Comparison of ENCODE assay signal across 21 cellular contexts in genomic region chr22:49913446-49913845, GRCh38. TPM values are rescaled to one million over a fixed set of nuclear protein-coding genes. Genes with fewer than 3 reads are reported as not detected.
DNase-seq lines count a peak whose midpoint lies in the region; ATAC-seq, FAIRE-seq and TF ChIP-seq lines count a peak whose summit lies in the region.
"Had no signal": no experiment of that assay in that cellular context is flagged by ENCODE, and none has a peak within 500 bp of the region (broad histone marks: within the 10 kb centered on the region; RNA-seq: fewer than 3 reads in every experiment).

No MANE protein-coding gene starts in this region.

- H3K36me3 ChIP-seq in right atrium auricular region (peaks cover 22% of the 10 kb centered on the region), trophoblast cell (ENCODE audit: control insufficient read depth in 1 of 2, insufficient read depth in 2 of 2, low read length in 2 of 2) (peaks cover 25 to 35% of the 10 kb centered on the region in 2 experiments)

- DNase-seq in Right ventricle myocardium inferior (ENCODE audit: missing footprints) = peak; percentile 37
- no peak for DNase-seq in right atrium auricular region (ENCODE audit: low spot score)
- DNase-seq in mesenteric fat pad (ENCODE audit: low spot score) = peak; percentile 82
- no peak for DNase-seq in trophoblast cell
- no peak for DNase-seq in natural killer cell treated with Interleukin-12 subunit alpha and Interleukin-12 subunit beta and Interleukin-15 and Interleukin-18, amount 100 ng/mL, for 72 hours (ENCODE audit: low spot score)
- no peak for DNase-seq in GM19239 (ENCODE audit: insufficient read length, low spot score)
- DNase-seq in NCI-H82 (lab: John Stamatoyannopoulos, UW) = no peak
- DNase-seq: AML-193; Calu3; CD8-positive, alpha-beta T cell; GF-D8; GOT3; H7; HFFc6 had no signal

- WGBS in trophoblast cell (ENCODE audit: extremely low coverage, insufficient coverage, insufficient read length) = no CpG with 5 or more reads among the region's 14 CpGs

- no peak overlapping the region for H4K91ac ChIP-seq in trophoblast cell (ENCODE audit: low read depth, low read length)

- H3K27ac Mint-ChIP-seq in natural killer cell treated with Interleukin-12 subunit alpha and Interleukin-12 subunit beta and Interleukin-15 and Interleukin-18, amount 100 ng/mL, for 72 hours = no peak overlapping the region
- H3K27ac Mint-ChIP-seq: CD8-positive, alpha-beta T cell; HFFc6 had no signal

- no peak overlapping the region for H4K12ac ChIP-seq in trophoblast cell (ENCODE audit: low read depth, low read length)

- H3K4me2 ChIP-seq in trophoblast cell (ENCODE audit: low read length) = no peak overlapping the region
- H3K4me2 ChIP-seq: A549, BLaER1 had no signal

- peak overlapping the region; percentile 51 for H3K9ac ChIP-seq in trophoblast cell (ENCODE audit: low read length)
- H3K9ac ChIP-seq: BLaER1 had no signal

- TF ChIP-seq CTCF in right atrium auricular region (IDR thresholded peaks at IDR 0.05) = no peak

- H3K27ac ChIP-seq in right atrium auricular region (no peak overlapping the region), trophoblast cell (ENCODE audit: low read depth, low read length) (no peak overlapping the region)
- H3K27ac ChIP-seq: 22Rv1, A549, BLaER1 had no signal

- H3K27me3 Mint-ChIP-seq in natural killer cell treated with Interleukin-12 subunit alpha and Interleukin-12 subunit beta and Interleukin-15 and Interleukin-18, amount 100 ng/mL, for 72 hours = no peaks in the 10 kb centered on the region
- H3K27me3 Mint-ChIP-seq: IgD-negative memory B cell had no signal

- H3K14ac ChIP-seq in trophoblast cell (ENCODE audit: low read length) = no peak overlapping the region

- no peak overlapping the region for H2BK5ac ChIP-seq in trophoblast cell (ENCODE audit: low read depth, low read length, poor library complexity)

- H3K4me1 Mint-ChIP-seq in natural killer cell treated with Interleukin-12 subunit alpha and Interleukin-12 subunit beta and Interleukin-15 and Interleukin-18, amount 100 ng/mL, for 72 hours (ENCODE audit: low read depth in 2 of 2) = no peaks in the 10 kb centered on the region

- H3K18ac ChIP-seq in trophoblast cell (ENCODE audit: low read length) = no peak overlapping the region

- no peak overlapping the region for H3K23ac ChIP-seq in trophoblast cell (ENCODE audit: low read length)

- no peak overlapping the region for H2AK5ac ChIP-seq in trophoblast cell (ENCODE audit: low read length)

- no peak overlapping the region for H3K4ac ChIP-seq in trophoblast cell (ENCODE audit: low read depth, low read length)

- no peak overlapping the region for H3K4me3 Mint-ChIP-seq in natural killer cell treated with Interleukin-12 subunit alpha and Interleukin-12 subunit beta and Interleukin-15 and Interleukin-18, amount 100 ng/mL, for 72 hours
- H3K4me3 Mint-ChIP-seq: CD14-positive monocyte; CD8-positive, alpha-beta T cell; HFFc6 had no signal

- no peak for ATAC-seq in Right ventricle myocardium inferior
- ATAC-seq in natural killer cell treated with Interleukin-12 subunit alpha and Interleukin-12 subunit beta and Interleukin-15 and Interleukin-18, amount 100 ng/mL, for 72 hours = no peak
- ATAC-seq: A549; CD8-positive, alpha-beta T cell; HCT116; HepG2 had no signal

- peaks cover 7% of the 10 kb centered on the region for H3K79me1 ChIP-seq in trophoblast cell (ENCODE audit: low read length)

- no peaks in the 10 kb centered on the region for H3K9me3 ChIP-seq in right atrium auricular region
- no peaks in the 10 kb centered on the region for H3K9me3 ChIP-seq in trophoblast cell (ENCODE audit: insufficient read depth, low read depth, low read length)
- H3K9me3 ChIP-seq: A549, BLaER1 had no signal

- no peaks in the 10 kb centered on the region for H3K27me3 ChIP-seq in right atrium auricular region
- no peaks in the 10 kb centered on the region for H3K27me3 ChIP-seq in trophoblast cell (ENCODE audit: insufficient read depth, low read length)
- H3K27me3 ChIP-seq: BLaER1 had no signal

- no peak overlapping the region for H2BK120ac ChIP-seq in trophoblast cell (ENCODE audit: insufficient read depth, low read length, poor library complexity)

- H2AFZ ChIP-seq in trophoblast cell (ENCODE audit: insufficient read depth, low read length, poor library complexity) = no peak overlapping the region

- H3K36me3 Mint-ChIP-seq in natural killer cell treated with Interleukin-12 subunit alpha and Interleukin-12 subunit beta and Interleukin-15 and Interleukin-18, amount 100 ng/mL, for 72 hours = no peaks in the 10 kb centered on the region
- H3K36me3 Mint-ChIP-seq: IgD-negative memory B cell had no signal

- FAIRE-seq in GM19239 (lab: Jason Lieb, UNC) = no peak
- FAIRE-seq: A549, HepG2 had no signal

- H2BK12ac ChIP-seq in trophoblast cell (ENCODE audit: low read length) = no peak overlapping the region

- intact Hi-C loops in Right ventricle myocardium inferior (cut with DNase I) = no loop called here

- no peaks in the 10 kb centered on the region for H3K9me3 Mint-ChIP-seq in natural killer cell treated with Interleukin-12 subunit alpha and Interleukin-12 subunit beta and Interleukin-15 and Interleukin-18, amount 100 ng/mL, for 72 hours
- H3K9me3 Mint-ChIP-seq: CD14-positive monocyte; CD8-positive, alpha-beta T cell; HFFc6; IgD-negative memory B cell had no signal

- H4K8ac ChIP-seq in trophoblast cell (ENCODE audit: low read depth, low read length) = no peak overlapping the region

- H3K79me2 ChIP-seq in trophoblast cell (ENCODE audit: control insufficient read depth, insufficient read depth, low read length, poor library complexity) = peaks cover 5% of the 10 kb centered on the region

- H3K4me3 ChIP-seq in right atrium auricular region (no peak overlapping the region), trophoblast cell (ENCODE audit: low read depth, low read length) (no peak overlapping the region)
- H3K4me3 ChIP-seq: A549, BLaER1 had no signal

- peaks cover 0 to 13% of the 10 kb centered on the region in 2 donors for H3K4me1 ChIP-seq in right atrium auricular region
- H3K4me1 ChIP-seq in trophoblast cell (ENCODE audit: control insufficient read depth in 1 of 2, insufficient read depth in 2 of 2, low read length in 2 of 2) = peaks cover 0 to 3% of the 10 kb centered on the region in 2 experiments
- H3K4me1 ChIP-seq: A549 had no signal

RNA-seq across cellular contexts. Expression of gene ALG12, which starts 4.8 kb away (rescaled TPM):
- total RNA-seq in Right ventricle myocardium inferior (16.4 TPM), right atrium auricular region (10 to 100 TPM; 19.7 to 19.8 TPM), mesenteric fat pad (12.5 TPM)
- 22.3 and 22.8 TPM in 2 replicates for polyA plus RNA-seq in trophoblast cell (2013)
- 10 to 100 TPM; 19.3 to 22.9 TPM for total RNA-seq in natural killer cell treated with Interleukin-12 subunit alpha and Interleukin-12 subunit beta and Interleukin-15 and Interleukin-18, amount 100 ng/mL, for 72 hours

RNA-seq across cellular contexts. Expression of gene CRELD2, which starts 5.0 kb away (rescaled TPM):
- 30.6 TPM for total RNA-seq in Right ventricle myocardium inferior
- 10 to 100 TPM; 16.1 to 28.5 TPM for total RNA-seq in right atrium auricular region
- total RNA-seq in mesenteric fat pad = 36.5 TPM
- polyA plus RNA-seq in trophoblast cell (2013) = 42.2 and 46.8 TPM in 2 replicates
- 10 to 100 TPM; 59.5 to 75.7 TPM for total RNA-seq in natural killer cell treated with Interleukin-12 subunit alpha and Interleukin-12 subunit beta and Interleukin-15 and Interleukin-18, amount 100 ng/mL, for 72 hours

RNA-seq across cellular contexts. Expression of gene PIM3, which starts 47.1 kb away (rescaled TPM):
- 56.9 TPM for total RNA-seq in Right ventricle myocardium inferior
- 10 to 100 TPM; 64.5 to 66.9 TPM for total RNA-seq in right atrium auricular region
- 124 TPM for total RNA-seq in mesenteric fat pad
- polyA plus RNA-seq in trophoblast cell (2013) = 66.6 and 72.8 TPM in 2 replicates
- total RNA-seq in natural killer cell treated with Interleukin-12 subunit alpha and Interleukin-12 subunit beta and Interleukin-15 and Interleukin-18, amount 100 ng/mL, for 72 hours = 100 to 1,000 TPM in 1 of 2 donors, 10 to 100 TPM in 1; 78.5 to 115 TPM

RNA-seq across cellular contexts. Expression of gene ZBED4, which starts 59.8 kb away (rescaled TPM):
- 4.8 TPM for total RNA-seq in Right ventricle myocardium inferior
- total RNA-seq in right atrium auricular region = 1 to 10 TPM; 3.7 to 6.6 TPM
- total RNA-seq in mesenteric fat pad = 10.4 TPM
- polyA plus RNA-seq in trophoblast cell (2013) = 16.0 and 16.8 TPM in 2 replicates
- 10 to 100 TPM; 18.3 to 30.7 TPM for total RNA-seq in natural killer cell treated with Interleukin-12 subunit alpha and Interleukin-12 subunit beta and Interleukin-15 and Interleukin-18, amount 100 ng/mL, for 72 hours

Comparison
In these comparisons a context has a peak if more than half of its experiments do, and no peak if none do; other contexts are left out.
1. DNase-seq: peak in Right ventricle myocardium inferior (single experiment) and mesenteric fat pad (single experiment); none in right atrium auricular region (single experiment), trophoblast cell (0 of 2), natural killer cell treated with Interleukin-12 subunit alpha and Interleukin-12 subunit beta and Interleukin-15 and Interleukin-18, amount 100 ng/mL, for 72 hours (single experiment), GM19239 (single experiment) and NCI-H82 (single experiment).